In the genomic region with DNA sequence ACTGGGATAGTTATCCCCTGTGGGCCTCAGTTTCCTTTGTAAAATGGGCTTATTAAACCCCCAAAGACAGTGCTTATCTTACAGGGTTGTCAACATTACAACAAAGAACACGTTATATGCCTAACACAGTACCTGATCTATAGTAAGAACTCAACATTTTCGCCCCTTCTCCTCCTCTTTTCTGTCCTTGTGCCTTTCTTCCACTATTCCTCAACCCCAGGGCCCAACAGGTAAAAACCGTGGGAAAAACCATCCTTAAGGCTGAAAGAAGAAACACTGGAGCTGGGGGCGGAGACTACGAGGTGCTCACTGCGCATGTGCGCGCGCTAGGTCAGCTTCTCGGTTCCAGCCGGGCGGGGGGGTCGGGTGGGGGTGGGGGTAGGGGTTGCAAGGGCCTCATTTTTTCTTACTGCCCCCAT, we compare ENCODE assay signal across 8 cellular contexts. TPM values are rescaled to one million over a fixed set of nuclear protein-coding genes. Genes with fewer than 3 reads are reported as not detected.
DNase-seq lines count a peak whose midpoint lies in the region; FAIRE-seq and TF ChIP-seq lines count a peak whose summit lies in the region.

No MANE protein-coding gene starts in this region.

- DNase-seq in D721Med (ENCODE audit: insufficient read length, low spot score) (peak; percentile 35), H54 (ENCODE audit: insufficient read length, low spot score) (peak; percentile 51), NCI-H1436 (lab: John Stamatoyannopoulos, UW) (peak; percentile 65), fibroblast of pulmonary artery (ENCODE audit: low read depth) (no peak), neural progenitor cell (ENCODE audit: low spot score) (no peak), uterus (peak in 1 of 2 donors; percentile 81), iPS-NIHi11 (ENCODE audit: low spot score) (no peak)
- DNase-seq in activated CD4-positive, alpha-beta memory T cell treated with anti-CD3 and anti-CD28 coated beads, Interleukin-2, amount 10 ng/mL, durations not matched to agents 7 days and 5 days = no peak

- H3K27ac Mint-ChIP-seq in activated CD4-positive, alpha-beta memory T cell treated with anti-CD3 and anti-CD28 coated beads, Interleukin-2, amount 10 ng/mL, durations not matched to agents 7 days and 5 days = peak overlapping the region; percentile 94
- peak overlapping the region; percentile 85 for H3K27ac Mint-ChIP-seq in neural progenitor cell

- peaks cover 20% of the 10 kb centered on the region for H3F3A ChIP-seq in neural progenitor cell (ENCODE audit: low read depth)

- CTCF ChIA-PET in activated CD4-positive, alpha-beta memory T cell treated with anti-CD3 and anti-CD28 coated beads, Interleukin-2, amount 10 ng/mL, durations not matched to agents 7 days and 5 days (lab: Charles Lee) = no interaction called here

- no peak for TF ChIP-seq CTCF in D721Med (IDR thresholded peaks at IDR 0.05; ENCODE audit: insufficient read depth, missing control alignments)
- TF ChIP-seq CTCF in fibroblast of pulmonary artery (IDR thresholded peaks at IDR 0.05; ENCODE audit: low read length, missing control alignments) = no peak
- no peak for TF ChIP-seq CTCF in neural progenitor cell (IDR thresholded peaks at IDR 0.05)
- no peak for TF ChIP-seq CTCF in uterus (IDR thresholded peaks at IDR 0.05)

- H3K27me3 Mint-ChIP-seq in activated CD4-positive, alpha-beta memory T cell treated with anti-CD3 and anti-CD28 coated beads, Interleukin-2, amount 10 ng/mL, durations not matched to agents 7 days and 5 days = no peaks in the 10 kb centered on the region
- no peaks in the 10 kb centered on the region for H3K27me3 Mint-ChIP-seq in neural progenitor cell (ENCODE audit: insufficient read depth, low read depth)

- peak overlapping the region; percentile 85 for H3K4me2 ChIP-seq in neural progenitor cell

- peak overlapping the region; percentile 8 for H2AFZ ChIP-seq in neural progenitor cell (replicated peaks)

- H3K9me3 ChIP-seq in neural progenitor cell (ENCODE audit: low read depth) = no peaks in the 10 kb centered on the region
- H3K9me3 ChIP-seq in uterus = no peaks in the 10 kb centered on the region

- peaks cover 39% of the 10 kb centered on the region for H3K79me2 ChIP-seq in neural progenitor cell (ENCODE audit: low read depth)

- no peak for TF ChIP-seq POLR2A in H54 (IDR thresholded peaks at IDR 0.05; ENCODE audit: low read depth, low read length)
- no peak for TF ChIP-seq POLR2A in uterus (IDR thresholded peaks at IDR 0.05)

- FAIRE-seq in D721Med (lab: Jason Lieb, UNC) = no peak
- no peak for FAIRE-seq in H54 (lab: Jason Lieb, UNC)

- POLR2A ChIA-PET in activated CD4-positive, alpha-beta memory T cell treated with anti-CD3 and anti-CD28 coated beads, Interleukin-2, amount 10 ng/mL, durations not matched to agents 7 days and 5 days (lab: Charles Lee) = interaction anchor here (3.1 kb wide), 1 partner anchor 103 kb away, joined by 22 read pairs; a partner anchor contains a TSS

- peaks cover 21% of the 10 kb centered on the region for H3K4me1 Mint-ChIP-seq in activated CD4-positive, alpha-beta memory T cell treated with anti-CD3 and anti-CD28 coated beads, Interleukin-2, amount 10 ng/mL, durations not matched to agents 7 days and 5 days
- H3K4me1 Mint-ChIP-seq in neural progenitor cell = peaks cover 23% of the 10 kb centered on the region

- peak overlapping the region; percentile 88 for H3K4me3 Mint-ChIP-seq in activated CD4-positive, alpha-beta memory T cell treated with anti-CD3 and anti-CD28 coated beads, Interleukin-2, amount 10 ng/mL, durations not matched to agents 7 days and 5 days
- H3K4me3 Mint-ChIP-seq in neural progenitor cell = peak overlapping the region; percentile 94

- intact Hi-C loops in uterus (cut with DNase I; ENCODE audit: low total_unique reads) = no loop called here

- H3K4me3 ChIP-seq in fibroblast of pulmonary artery (replicated peaks; ENCODE audit: low read depth, low read length) (peak overlapping the region; percentile 65), neural progenitor cell (peak overlapping the region; percentile 72), uterus (peak overlapping the region; percentile 65 to 73)

- H3K9ac ChIP-seq in neural progenitor cell = peak overlapping the region; percentile 72

- peaks cover under 1% of the 10 kb centered on the region for H3K36me3 Mint-ChIP-seq in activated CD4-positive, alpha-beta memory T cell treated with anti-CD3 and anti-CD28 coated beads, Interleukin-2, amount 10 ng/mL, durations not matched to agents 7 days and 5 days (ENCODE audit: low read depth)
- peaks cover 1% of the 10 kb centered on the region for H3K36me3 Mint-ChIP-seq in neural progenitor cell

- H4K20me1 ChIP-seq in neural progenitor cell (ENCODE audit: low read depth) = no peaks in the 10 kb centered on the region

- H3K36me3 ChIP-seq in neural progenitor cell = no peaks in the 10 kb centered on the region
- H3K36me3 ChIP-seq in uterus = no peaks in the 10 kb centered on the region

- H3K27me3 ChIP-seq in neural progenitor cell = no peaks in the 10 kb centered on the region
- no peaks in the 10 kb centered on the region for H3K27me3 ChIP-seq in uterus

- H3K27ac ChIP-seq in neural progenitor cell (peak overlapping the region; percentile 89), uterus (peak overlapping the region; percentile 93 to 96)

- H3K9me3 Mint-ChIP-seq in activated CD4-positive, alpha-beta memory T cell treated with anti-CD3 and anti-CD28 coated beads, Interleukin-2, amount 10 ng/mL, durations not matched to agents 7 days and 5 days = no peaks in the 10 kb centered on the region
- no peaks in the 10 kb centered on the region for H3K9me3 Mint-ChIP-seq in neural progenitor cell

- H3K4me1 ChIP-seq in neural progenitor cell (peaks cover 5% of the 10 kb centered on the region), uterus (no peaks in the 10 kb centered on the region)

RNA-seq across cellular contexts. Expression of a gene that starts 0.4 kb away (rescaled TPM):
- total RNA-seq in activated CD4-positive, alpha-beta memory T cell treated with anti-CD3 and anti-CD28 coated beads, Interleukin-2, amount 10 ng/mL, durations not matched to agents 7 days and 5 days = 10 to 100 TPM; 47.6 to 53.3 TPM
- total RNA-seq in neural progenitor cell (ENCODE audit: low replicate concordance) = 26.7 and 44.6 TPM in 2 replicates
- 10 to 100 TPM in 3 of 4 donors, 1 to 10 TPM in 1; 4.9 to 83.5 (median 56.6) TPM for total RNA-seq in uterus

Comparison
In these comparisons a context has a peak if more than half of its experiments do, and no peak if none do; other contexts are left out.
1. DNase-seq: peak in D721Med (single experiment), H54 (single experiment) and NCI-H1436 (single experiment); none in activated CD4-positive, alpha-beta memory T cell treated with anti-CD3 and anti-CD28 coated beads, Interleukin-2, amount 10 ng/mL, durations not matched to agents 7 days and 5 days (single experiment), fibroblast of pulmonary artery (single experiment), neural progenitor cell (single experiment) and iPS-NIHi11 (single experiment).
2. Peak in every context shown above with its lines, with median percentiles within 50 percentile points of each other: H3K4me3 ChIP-seq.